28 cellular contexts compared by ENCODE assay signal in genomic region chr9:133968428-133968827, GRCh38. TPM values are rescaled to one million over a fixed set of nuclear protein-coding genes. Genes with fewer than 3 reads are reported as not detected.
DNase-seq lines count a peak whose midpoint lies in the region; ATAC-seq and TF ChIP-seq lines count a peak whose summit lies in the region.
"Had no signal": no experiment of that assay in that cellular context is flagged by ENCODE, and none has a peak within 500 bp of the region (broad histone marks: within the 10 kb centered on the region; RNA-seq: fewer than 3 reads in every experiment).

No MANE protein-coding gene starts in this region.

- H2BK20ac ChIP-seq in IMR-90 (ENCODE audit: low read depth, low read length), result no peak overlapping the region

- H2AK9ac ChIP-seq in IMR-90 (replicated peaks; ENCODE audit: low read depth, low read length, poor library complexity), result peak overlapping the region; percentile 31

- peak; percentile 50 for ATAC-seq in GM21423 (IDR thresholded peaks at IDR 0.05; ENCODE audit: unreplicated experiment)
- no peak for ATAC-seq in IMR-90 (ENCODE audit: low read depth)
- ATAC-seq in left cardiac atrium, result no peak
- ATAC-seq in left lobe of liver, result no peak
- ATAC-seq: activated CD8-positive, alpha-beta T cell treated with anti-CD3 and anti-CD28 coated beads for 36 hours; CD8-positive, alpha-beta T cell; natural killer cell had no signal

- H3K79me1 ChIP-seq in IMR-90 (ENCODE audit: low read depth in 1 of 2, low read length in 2 of 2), result peaks cover 22 to 78% of the 10 kb centered on the region in 2 experiments

- H3K27ac ChIP-seq in IMR-90 (ENCODE audit: insufficient read depth, low read length), result no peak overlapping the region
- H3K27ac ChIP-seq: ascending aorta, esophagus squamous epithelium, hepatocyte, KMS-11, left lung had no signal

- no peak overlapping the region for H3K9ac ChIP-seq in IMR-90 (ENCODE audit: low read depth, low read length)
- H3K9ac ChIP-seq: KMS-11 had no signal

- TF ChIP-seq CTCF in IMR-90 (conservative IDR thresholded peaks at IDR 0.05; ENCODE audit: low read depth, low read length) (no peak), GM13976 (IDR thresholded peaks at IDR 0.05; ENCODE audit: borderline replicate concordance, control extremely low read depth, extremely low read depth, insufficient read depth, missing control alignments) (no peak)

- BruUV-seq in IMR-90 (replicated peaks; lab: Mats Ljungman, UMichigan), result no TSS peak

- no peak for TF ChIP-seq POLR2A in IMR-90 (IDR thresholded peaks at IDR 0.05; ENCODE audit: low read depth, low read length)

- H2AK5ac ChIP-seq in IMR-90 (ENCODE audit: low read depth, low read length), result no peak overlapping the region

- in situ Hi-C loops in IMR-90 (cut with MboI; ENCODE audit: low sequenced_read_pairs) (no loop called here), GM13976 (cut with MboI; ENCODE audit: low sequenced_read_pairs, unreplicated experiment) (no loop called here)

- H3K36me3 ChIP-seq in IMR-90 (ENCODE audit: control insufficient read depth, insufficient read depth, low read length), result no peaks in the 10 kb centered on the region
- H3K36me3 ChIP-seq: ascending aorta, esophagus squamous epithelium, left lung had no signal

- no peak overlapping the region for H3K18ac ChIP-seq in IMR-90 (ENCODE audit: low read depth, low read length)

- H3K4ac ChIP-seq in IMR-90 (ENCODE audit: low read depth, low read length), result no peak overlapping the region

- no peak overlapping the region for H3K23ac ChIP-seq in IMR-90 (ENCODE audit: low read depth, low read length)

- POLR2A ChIA-PET in IMR-90 (lab: Charles Lee; ENCODE audit: unreplicated experiment), result no interaction called here

- H3K9me1 ChIP-seq in IMR-90 (ENCODE audit: insufficient read depth, low read length), result peaks cover 18% of the 10 kb centered on the region; the same call in 1 of the 2 replicates

- intact Hi-C loops in IMR-90 (cut with micrococcal nuclease) (no loop called here), left cardiac atrium (cut with DNase I) (no loop called here)

- WGBS in IMR-90 (ENCODE audit: extremely low coverage in 2 of 2, insufficient read length in 1 of 2), 2 experiments, result 76% methylated on average over 3 of the region's 12 CpGs; no CpG with 5 or more reads in 1 of the 2 experiments

- no peak overlapping the region for H2BK120ac ChIP-seq in IMR-90 (ENCODE audit: low read depth, low read length)

- no peak overlapping the region for H2BK15ac ChIP-seq in IMR-90 (ENCODE audit: low read depth, low read length)

- no peak overlapping the region for H4K8ac ChIP-seq in IMR-90 (ENCODE audit: low read depth in 2 of 2, low read length in 2 of 2)

- no peak overlapping the region for H3K56ac ChIP-seq in IMR-90 (ENCODE audit: extremely low read depth, insufficient read depth, low read length)

- no peaks in the 10 kb centered on the region for H3K4me1 ChIP-seq in IMR-90 (ENCODE audit: control insufficient read depth, insufficient read depth, low read length)
- H3K4me1 ChIP-seq: ascending aorta had no signal

- no peak overlapping the region for H4K91ac ChIP-seq in IMR-90 (ENCODE audit: insufficient read depth, low read depth, low read length)

- H2BK5ac ChIP-seq in IMR-90 (ENCODE audit: low read depth, low read length, poor library complexity, severe bottlenecking), result no peak overlapping the region

- CTCF ChIA-PET in IMR-90 (lab: Yijun Ruan, JAX), result no interaction called here

- no peak overlapping the region for H3K4me3 ChIP-seq in IMR-90 (ENCODE audit: insufficient read depth, low read depth, low read length)
- H3K4me3 ChIP-seq: ascending aorta, esophagus squamous epithelium, hepatocyte, left lung had no signal

- no peak overlapping the region for H2AFZ ChIP-seq in IMR-90 (replicated peaks; ENCODE audit: low read length, poor library complexity)
- H2AFZ ChIP-seq: hepatocyte had no signal

- no peak for TF ChIP-seq RAD21 in IMR-90 (IDR thresholded peaks at IDR 0.05; ENCODE audit: low read length)

- DNase-seq in IMR-90 (no peak), left cardiac atrium (peak; percentile 15), retina (peak; percentile 29), DMS 273 (lab: John Stamatoyannopoulos, UW; ENCODE audit: unreplicated experiment) (no peak), GM13976 (ENCODE audit: low spot score) (no peak), left lobe of liver (ENCODE audit: low spot score) (no peak)
- DNase-seq: activated CD4-positive, alpha-beta T cell treated with anti-CD3 and anti-CD28 coated beads for 1 hour; activated CD8-positive, alpha-beta T cell treated with anti-CD3 and anti-CD28 coated beads for 36 hours; activated naive CD8-positive, alpha-beta T cell treated with anti-CD3 and anti-CD28 coated beads for 36 hours; caudate nucleus; CD8-positive, alpha-beta T cell; dermis blood vessel endothelial cell; DMS 273 treated with DMSO at 0.1 percent for 48 hours; EL; esophagus squamous epithelium; midbrain; natural killer cell; NCI-H1436; NCI-H345; NCI-H748 treated with DMSO at 0.1 percent for 48 hours; occipital lobe; stimulated activated CD4-positive, alpha-beta T cell treated with anti-CD3 and anti-CD28 coated beads, Interleukin-4, amount 100 ng/mL, for 4 hours; stimulated activated naive CD4-positive, alpha-beta T cell had no signal

- H3K14ac ChIP-seq in IMR-90 (replicated peaks; ENCODE audit: low read depth, low read length), result no peak overlapping the region

- H3K27me3 ChIP-seq in IMR-90 (ENCODE audit: control insufficient read depth, insufficient read depth, low read length), result no peaks in the 10 kb centered on the region
- H3K27me3 ChIP-seq: ascending aorta, hepatocyte, left lung had no signal

- no peak overlapping the region for H4K5ac ChIP-seq in IMR-90 (ENCODE audit: low read depth, low read length)

- dilution Hi-C loops in IMR-90 (cut with HindIII; ENCODE audit: low sequenced_read_pairs, unreplicated experiment), result no loop called here

- H4K20me1 ChIP-seq in IMR-90 (ENCODE audit: insufficient read depth, low read length), result peaks cover 77% of the 10 kb centered on the region

- H3K9me3 ChIP-seq in IMR-90 (ENCODE audit: control insufficient read depth, insufficient read depth, low read length), result no peaks in the 10 kb centered on the region; the same call in 1 of the 2 replicates
- H3K9me3 ChIP-seq: ascending aorta had no signal

- H3K4me2 ChIP-seq in IMR-90 (ENCODE audit: low read depth, low read length), result no peak overlapping the region
- H3K4me2 ChIP-seq: hepatocyte, KMS-11 had no signal

TF ChIP-seq in IMR-90, 13 proteins besides CTCF, POLR2A, EP300 and RAD21:
- TF ChIP-seq RFX5 (IDR thresholded peaks at IDR 0.05; ENCODE audit: low read depth, low read length) (no peak), USF2 (IDR thresholded peaks at IDR 0.05; ENCODE audit: low read depth, low read length) (no peak), CHD1 (IDR thresholded peaks at IDR 0.05; ENCODE audit: low read depth, low read length) (no peak), BHLHE40 (IDR thresholded peaks at IDR 0.05; ENCODE audit: low read depth, low read length) (no peak), NFE2L2 (IDR thresholded peaks at IDR 0.05; ENCODE audit: low read depth, low read length) (no peak), SMC3 (IDR thresholded peaks at IDR 0.05; ENCODE audit: low read depth, low read length) (no peak), FOS (IDR thresholded peaks at IDR 0.05; ENCODE audit: low read depth, low read length) (no peak), ELK1 (IDR thresholded peaks at IDR 0.05; ENCODE audit: borderline replicate concordance, low read depth, low read length) (no peak), MAFK (IDR thresholded peaks at IDR 0.05; ENCODE audit: low read depth, low read length) (no peak), MAZ (IDR thresholded peaks at IDR 0.05; ENCODE audit: borderline replicate concordance, low read depth, low read length) (no peak), RCOR1 (IDR thresholded peaks at IDR 0.05; ENCODE audit: insufficient replicate concordance, low read length) (no peak), MXI1 (IDR thresholded peaks at IDR 0.05; ENCODE audit: borderline replicate concordance, low read depth, low read length) (no peak), CEBPB (IDR thresholded peaks at IDR 0.05; ENCODE audit: low read depth, low read length) (no peak)

RNA-seq across cellular contexts. Expression of gene VAV2, which starts 23.7 kb away (rescaled TPM):
- total RNA-seq in IMR-90 (2012; rRNA removed) (9.7 and 10.8 TPM in 2 replicates), left cardiac atrium (1 to 10 TPM; 8.3 to 9.6 TPM), left lobe of liver (34.8 TPM)
- 13.4 and 13.5 TPM in 2 replicates for polyA plus RNA-seq in IMR-90 (2012; rRNA removed)
- 8.4 and 11.8 TPM in 2 replicates for polyA plus RNA-seq in IMR-90 (2012; cell fraction: cytosol; rRNA removed)
- 22.6 and 33.8 TPM in 2 replicates for polyA plus RNA-seq in IMR-90 (2012; cell fraction: nucleus; rRNA removed; ENCODE audit: low replicate concordance)

RNA-seq across cellular contexts. Expression of gene BRD3OS, which starts 56.9 kb away (rescaled TPM):
- total RNA-seq in IMR-90 (2012; rRNA removed), result 15.3 and 15.8 TPM in 2 replicates
- polyA plus RNA-seq in IMR-90 (2012; rRNA removed), result 19.3 and 20.7 TPM in 2 replicates
- 13.9 and 14.8 TPM in 2 replicates for polyA plus RNA-seq in IMR-90 (2012; cell fraction: cytosol; rRNA removed)
- 9.0 and 16.2 TPM in 2 replicates for polyA plus RNA-seq in IMR-90 (2012; cell fraction: nucleus; rRNA removed; ENCODE audit: low replicate concordance)
- 1 to 10 TPM; 7.0 to 7.9 TPM for total RNA-seq in left cardiac atrium
- total RNA-seq in left lobe of liver, result 7.6 TPM

Comparison
In these comparisons a context has a peak if more than half of its experiments do, and no peak if none do; other contexts are left out.
1. DNase-seq: peak in left cardiac atrium (single experiment) and retina (single experiment); none in IMR-90 (single experiment), DMS 273 (single experiment), GM13976 (single experiment) and left lobe of liver (single experiment).